In the genomic region with DNA sequence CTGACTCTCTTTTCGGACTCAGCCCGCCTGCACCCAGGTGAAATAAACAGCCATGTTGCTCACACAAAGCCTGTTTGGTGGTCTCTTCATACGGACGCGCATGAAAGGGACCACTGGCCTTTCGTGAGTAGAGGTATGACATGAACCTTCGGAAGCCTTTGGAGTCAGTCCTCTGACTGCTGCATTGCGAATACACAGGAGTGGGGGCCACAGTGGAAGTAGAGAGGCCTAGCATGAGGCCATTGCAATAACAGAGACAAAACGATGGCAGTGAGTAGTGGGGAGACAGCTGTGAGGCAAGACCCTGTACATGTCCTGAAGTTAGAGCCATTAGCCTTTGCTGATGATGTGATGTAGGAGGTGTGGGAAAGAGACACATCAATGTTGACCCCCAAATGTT, we compare ENCODE assay signal across 22 cellular contexts.
"Had no signal": no experiment of that assay in that cellular context is flagged by ENCODE, and none has a peak within 500 bp of the region (broad histone marks: within the 10 kb centered on the region; RNA-seq: fewer than 3 reads in every experiment).

No MANE protein-coding gene starts in this region.

- H3K27ac Mint-ChIP-seq: activated B cell treated with CpG ODN at 0.5 μM for 24 hours; activated CD4-positive, alpha-beta memory T cell treated with anti-CD3 and anti-CD28 coated beads for 36 hours; activated naive CD8-positive, alpha-beta T cell treated with anti-CD3 and anti-CD28 coated beads for 36 hours; activated T-helper 17 cell treated with anti-CD3 and anti-CD28 coated beads, Interleukin-2, amount 50 U/mL, for 72 hours; nephron; T-cell had no signal

- DNase-seq: activated B cell treated with CpG ODN at 0.5 μM for 24 hours; activated CD4-positive, alpha-beta memory T cell treated with anti-CD3 and anti-CD28 coated beads for 36 hours; activated CD4-positive, alpha-beta T cell treated with anti-CD3 and anti-CD28 coated beads for 4 hours; activated naive CD4-positive, alpha-beta T cell; activated naive CD8-positive, alpha-beta T cell treated with anti-CD3 and anti-CD28 coated beads for 36 hours; amygdala; body of pancreas; caudate nucleus; erythroblast; gastrocnemius medialis; head of caudate nucleus; kidney; nucleus accumbens; stimulated activated CD4-positive, alpha-beta T cell treated with anti-CD3 and anti-CD28 coated beads, Interleukin-12 subunit alpha, Interleukin-12 subunit beta, amount 100 ng/mL, for 4 hours; stimulated activated CD4-positive, alpha-beta T cell treated with anti-CD3 and anti-CD28 coated beads, Interleukin-1b, Interleukin-23, amount 100 ng/mL, for 48 hours; stimulated activated naive CD4-positive, alpha-beta T cell treated with Interleukin-2 at 50 U/mL for 16 hours; T-cell; thyroid gland had no signal

- H3K36me3 ChIP-seq: gastrocnemius medialis, prostate gland, right atrium auricular region, thyroid gland had no signal

- H3K36me3 Mint-ChIP-seq: activated CD4-positive, alpha-beta memory T cell treated with anti-CD3 and anti-CD28 coated beads for 36 hours; activated naive CD8-positive, alpha-beta T cell treated with anti-CD3 and anti-CD28 coated beads for 36 hours; T-cell had no signal

- H3K27ac ChIP-seq: body of pancreas, gastrocnemius medialis, prostate gland, right atrium auricular region, thyroid gland had no signal

- H3K4me1 ChIP-seq: body of pancreas, gastrocnemius medialis, prostate gland, right atrium auricular region, thyroid gland had no signal

- H3K4me3 Mint-ChIP-seq: activated B cell treated with CpG ODN at 0.5 μM for 24 hours; activated CD4-positive, alpha-beta memory T cell treated with anti-CD3 and anti-CD28 coated beads for 36 hours; activated naive CD8-positive, alpha-beta T cell treated with anti-CD3 and anti-CD28 coated beads for 36 hours; activated T-helper 17 cell treated with anti-CD3 and anti-CD28 coated beads, Interleukin-2, amount 50 U/mL, for 72 hours; nephron; T-cell had no signal

- H3K9me3 ChIP-seq: body of pancreas, gastrocnemius medialis, prostate gland, right atrium auricular region, thyroid gland had no signal

- H3K27me3 Mint-ChIP-seq: activated CD4-positive, alpha-beta memory T cell treated with anti-CD3 and anti-CD28 coated beads for 36 hours had no signal

- ATAC-seq: activated T-helper 17 cell treated with anti-CD3 and anti-CD28 coated beads, Interleukin-2, amount 50 U/mL, for 72 hours; body of pancreas; gastrocnemius medialis; T-cell had no signal

- H3K4me3 ChIP-seq: body of pancreas, gastrocnemius medialis, prostate gland, right atrium auricular region, thyroid gland had no signal

- H3K9me3 Mint-ChIP-seq: activated B cell treated with CpG ODN at 0.5 μM for 24 hours; activated CD4-positive, alpha-beta memory T cell treated with anti-CD3 and anti-CD28 coated beads for 36 hours; activated naive CD8-positive, alpha-beta T cell treated with anti-CD3 and anti-CD28 coated beads for 36 hours; activated T-helper 17 cell treated with anti-CD3 and anti-CD28 coated beads, Interleukin-2, amount 50 U/mL, for 72 hours; T-cell had no signal

- H3K4me1 Mint-ChIP-seq: activated B cell treated with CpG ODN at 0.5 μM for 24 hours; activated naive CD8-positive, alpha-beta T cell treated with anti-CD3 and anti-CD28 coated beads for 36 hours; activated T-helper 17 cell treated with anti-CD3 and anti-CD28 coated beads, Interleukin-2, amount 50 U/mL, for 72 hours; nephron; T-cell had no signal

- H3K27me3 ChIP-seq: body of pancreas, gastrocnemius medialis, right atrium auricular region, thyroid gland had no signal
